Comparison of ENCODE assay signal across 15 cellular contexts in genomic region chr10:33099748-33100147, GRCh38.
DNase-seq lines count a peak whose midpoint lies in the region; ATAC-seq and FAIRE-seq lines count a peak whose summit lies in the region.
"Had no signal": no experiment of that assay in that cellular context is flagged by ENCODE, and none has a peak within 500 bp of the region (broad histone marks: within the 10 kb centered on the region; RNA-seq: fewer than 3 reads in every experiment).

No MANE protein-coding gene starts in this region.

- peaks cover 23% of the 10 kb centered on the region for H3K4me1 Mint-ChIP-seq in activated naive CD4-positive, alpha-beta T cell treated with anti-CD3 and anti-CD28 coated beads, Interleukin-2, amount 50 U/mL, for 24 hours
- peaks cover 19% of the 10 kb centered on the region for H3K4me1 Mint-ChIP-seq in activated naive CD4-positive, alpha-beta T cell treated with anti-CD3 and anti-CD28 coated beads, Interleukin-2, amount 10 ng/mL, durations not matched to agents 7 days and 5 days
- H3K4me1 Mint-ChIP-seq in T-cell: peaks cover 22 to 81% (median 38%) of the 10 kb centered on the region in 3 donors
- peaks cover 20 to 29% of the 10 kb centered on the region in 2 donors for H3K4me1 Mint-ChIP-seq in effector memory CD8-positive, alpha-beta T cell (ENCODE audit: low read depth in 2 of 2)

- FAIRE-seq in urothelium cell line (lab: Jason Lieb, UNC): peak; percentile 78
- FAIRE-seq: kidney had no signal

- intact Hi-C loops in cardiac septum (cut with DNase I): no loop called here

- H3K27me3 Mint-ChIP-seq in activated naive CD4-positive, alpha-beta T cell treated with anti-CD3 and anti-CD28 coated beads, Interleukin-2, amount 50 U/mL, for 24 hours: no peaks in the 10 kb centered on the region
- H3K27me3 Mint-ChIP-seq in activated naive CD4-positive, alpha-beta T cell treated with anti-CD3 and anti-CD28 coated beads, Interleukin-2, amount 10 ng/mL, durations not matched to agents 7 days and 5 days: peaks cover 4% of the 10 kb centered on the region
- H3K27me3 Mint-ChIP-seq in T-cell: no peaks in the 10 kb centered on the region
- no peaks in the 10 kb centered on the region for H3K27me3 Mint-ChIP-seq in effector memory CD8-positive, alpha-beta T cell

- peak in 3 of 4 experiments; percentile 9 to 17 (median 13) for ATAC-seq in T-cell (replicated peaks in 1 of 4)
- ATAC-seq in effector memory CD8-positive, alpha-beta T cell (replicated peaks): no peak
- ATAC-seq: GM23338 had no signal

- no peaks in the 10 kb centered on the region for H3K36me3 ChIP-seq in MG63

- no peak overlapping the region for H3K4me3 Mint-ChIP-seq in activated naive CD4-positive, alpha-beta T cell treated with anti-CD3 and anti-CD28 coated beads, Interleukin-2, amount 50 U/mL, for 24 hours
- H3K4me3 Mint-ChIP-seq in activated naive CD4-positive, alpha-beta T cell treated with anti-CD3 and anti-CD28 coated beads, Interleukin-2, amount 10 ng/mL, durations not matched to agents 7 days and 5 days: no peak overlapping the region
- H3K4me3 Mint-ChIP-seq in T-cell: peak overlapping the region in 1 of 3 donors; percentile 18
- H3K4me3 Mint-ChIP-seq in effector memory CD8-positive, alpha-beta T cell: peak overlapping the region; percentile 34 to 52
- H3K4me3 Mint-ChIP-seq: GM23338 had no signal

- DNase-seq in activated naive CD4-positive, alpha-beta T cell treated with anti-CD3 and anti-CD28 coated beads, Interleukin-2, amount 10 ng/mL, durations not matched to agents 7 days and 5 days: no peak
- no peak for DNase-seq in T-cell
- DNase-seq in effector memory CD8-positive, alpha-beta T cell: no peak
- DNase-seq in urothelium cell line (ENCODE audit: low spot score): no peak
- DNase-seq in MG63: no peak
- no peak for DNase-seq in effector CD4-positive, alpha-beta T cell
- DNase-seq in cardiac septum (ENCODE audit: low spot score): no peak
- DNase-seq: amniotic stem cell, kidney, NCI-H2081, NCI-H69, T-helper 9 cell, trophoblast cell had no signal

- H3K27me3 ChIP-seq in MG63: no peaks in the 10 kb centered on the region

- H3K9me3 ChIP-seq in MG63: peaks cover 3% of the 10 kb centered on the region; the same call in 1 of the 2 replicates

- H3K9me3 Mint-ChIP-seq in activated naive CD4-positive, alpha-beta T cell treated with anti-CD3 and anti-CD28 coated beads, Interleukin-2, amount 50 U/mL, for 24 hours: peaks cover 9% of the 10 kb centered on the region
- peaks cover 13% of the 10 kb centered on the region for H3K9me3 Mint-ChIP-seq in activated naive CD4-positive, alpha-beta T cell treated with anti-CD3 and anti-CD28 coated beads, Interleukin-2, amount 10 ng/mL, durations not matched to agents 7 days and 5 days
- peaks cover 7 to 9% (median 8%) of the 10 kb centered on the region in 3 donors for H3K9me3 Mint-ChIP-seq in T-cell
- peaks cover under 1 to 8% of the 10 kb centered on the region in 2 donors for H3K9me3 Mint-ChIP-seq in effector memory CD8-positive, alpha-beta T cell

- CTCF ChIA-PET in activated naive CD4-positive, alpha-beta T cell treated with anti-CD3 and anti-CD28 coated beads, Interleukin-2, amount 10 ng/mL, durations not matched to agents 7 days and 5 days (lab: Charles Lee): no interaction called here
- CTCF ChIA-PET in T-cell (lab: Charles Lee): no interaction called here

- H3K4me3 ChIP-seq in MG63: no peak overlapping the region
- H3K4me3 ChIP-seq: GM23338 had no signal

- H3K36me3 Mint-ChIP-seq in activated naive CD4-positive, alpha-beta T cell treated with anti-CD3 and anti-CD28 coated beads, Interleukin-2, amount 50 U/mL, for 24 hours: peaks cover 3% of the 10 kb centered on the region
- H3K36me3 Mint-ChIP-seq in activated naive CD4-positive, alpha-beta T cell treated with anti-CD3 and anti-CD28 coated beads, Interleukin-2, amount 10 ng/mL, durations not matched to agents 7 days and 5 days: peaks cover 7% of the 10 kb centered on the region
- peaks cover 17% of the 10 kb centered on the region for H3K36me3 Mint-ChIP-seq in T-cell
- H3K36me3 Mint-ChIP-seq in effector memory CD8-positive, alpha-beta T cell (ENCODE audit: insufficient read depth): no peaks in the 10 kb centered on the region

- H3K27ac Mint-ChIP-seq in activated naive CD4-positive, alpha-beta T cell treated with anti-CD3 and anti-CD28 coated beads, Interleukin-2, amount 50 U/mL, for 24 hours: peak overlapping the region; percentile 6
- H3K27ac Mint-ChIP-seq in activated naive CD4-positive, alpha-beta T cell treated with anti-CD3 and anti-CD28 coated beads, Interleukin-2, amount 10 ng/mL, durations not matched to agents 7 days and 5 days: no peak overlapping the region
- peak overlapping the region; percentile 56 to 92 for H3K27ac Mint-ChIP-seq in T-cell
- peak overlapping the region; percentile 75 to 84 for H3K27ac Mint-ChIP-seq in effector memory CD8-positive, alpha-beta T cell
- H3K27ac Mint-ChIP-seq: GM23338 had no signal

- POLR2A ChIA-PET in T-cell (lab: Charles Lee): interaction anchor here (0.6 to 0.7 kb wide), 3 partner anchors 12 to 128 kb away, joined by 3 read pairs; no protein-coding TSS in a partner anchor

Comparison
In these comparisons a context has a peak if more than half of its experiments do, and no peak if none do; other contexts are left out.
1. H3K4me3 Mint-ChIP-seq: peak in effector memory CD8-positive, alpha-beta T cell (2 of 2); none in activated naive CD4-positive, alpha-beta T cell treated with anti-CD3 and anti-CD28 coated beads, Interleukin-2, amount 50 U/mL, for 24 hours (single experiment) and activated naive CD4-positive, alpha-beta T cell treated with anti-CD3 and anti-CD28 coated beads, Interleukin-2, amount 10 ng/mL, durations not matched to agents 7 days and 5 days (single experiment).